Comparison of ENCODE assay signal across 7 cellular contexts in the genomic region with DNA sequence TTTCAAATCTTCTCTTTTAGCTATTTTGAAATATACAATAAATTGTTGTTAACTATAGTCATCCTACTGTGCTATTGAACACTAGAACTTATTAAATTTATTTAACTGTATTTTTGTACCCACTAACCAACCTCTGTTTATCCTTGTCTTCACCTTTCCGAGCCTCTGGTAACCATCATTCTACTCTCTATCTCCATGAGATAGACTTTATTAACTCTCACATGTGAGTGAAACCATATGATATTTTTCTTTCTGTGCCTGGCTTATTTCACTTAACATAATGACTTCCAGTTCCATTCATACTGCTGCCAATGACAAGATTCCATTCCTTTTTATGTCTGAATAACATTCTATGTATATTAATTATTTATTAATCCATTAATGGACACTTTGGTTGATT.
"Had no signal": no experiment of that assay in that cellular context is flagged by ENCODE, and none has a peak within 500 bp of the region (broad histone marks: within the 10 kb centered on the region; RNA-seq: fewer than 3 reads in every experiment).

No MANE protein-coding gene starts in this region.

- H2AFZ ChIP-seq: GM23338 had no signal

- H3K9me3 Mint-ChIP-seq: GM23338, H9, IgD-negative memory B cell had no signal

- H3K4me3 ChIP-seq: GM23338 had no signal

- DNase-seq: H9, HCEC 1CT, KBM-7 had no signal

- H3K27me3 Mint-ChIP-seq: IgD-negative memory B cell had no signal

- H3K27ac Mint-ChIP-seq: GM23338, H9 had no signal

- H3K27ac ChIP-seq: HL-60 had no signal

- ATAC-seq: GM23338, HepG2 had no signal

- H3K4me2 ChIP-seq: GM23338 had no signal

- H3K4me3 Mint-ChIP-seq: GM23338, H9, IgD-negative memory B cell had no signal
